In genomic region chr22:33917744-33918406, GRCh38 we compare ENCODE assay signal across 9 cellular contexts. TPM values are rescaled to one million over a fixed set of nuclear protein-coding genes. Genes with fewer than 3 reads are reported as not detected.
A peak's percentile ranks its signal among the peaks of the same experiment; 100 is the strongest.
DNase-seq lines count a peak whose midpoint lies in the region; ATAC-seq and TF ChIP-seq lines count a peak whose summit lies in the region.
"Had no signal": no experiment of that assay in that cellular context is flagged by ENCODE, and none has a peak within 500 bp of the region (broad histone marks: within the 10 kb centered on the region; RNA-seq: fewer than 3 reads in every experiment).

No MANE protein-coding gene starts in this region.

- intact Hi-C loops in colonic mucosa (cut with DNase I): loop anchor here (10.0 kb wide), 1 partner anchor 113 kb away; no protein-coding TSS in a partner anchor

- H3K27me3 ChIP-seq in foreskin keratinocyte (no peaks in the 10 kb centered on the region), rectal smooth muscle tissue (ENCODE audit: control insufficient read depth, insufficient read depth, low read length) (no peaks in the 10 kb centered on the region), tibial nerve (no peaks in the 10 kb centered on the region), colonic mucosa (peaks cover 4% of the 10 kb centered on the region)

- H3K9ac ChIP-seq in rectal smooth muscle tissue (ENCODE audit: low read length): no peak overlapping the region
- H3K9ac ChIP-seq in colonic mucosa (ENCODE audit: low read depth in 2 of 2, low read length in 2 of 2): no peak overlapping the region

- H3K27ac ChIP-seq in foreskin keratinocyte (no peak overlapping the region), rectal smooth muscle tissue (ENCODE audit: low read depth, low read length) (no peak overlapping the region), tibial nerve (peak overlapping the region in 1 of 4 donors; percentile 16), colonic mucosa (no peak overlapping the region)

- TF ChIP-seq POLR2A in tibial nerve (IDR thresholded peaks at IDR 0.05): no peak

- H3K36me3 ChIP-seq in rectal smooth muscle tissue (ENCODE audit: control insufficient read depth, insufficient read depth, low read length) (no peaks in the 10 kb centered on the region), tibial nerve (no peaks in the 10 kb centered on the region), colonic mucosa (no peaks in the 10 kb centered on the region)

- TF ChIP-seq CTCF in GM12864 (IDR thresholded peaks at IDR 0.05; ENCODE audit: low read depth, low read length, missing control alignments) (peak; percentile 65), foreskin keratinocyte (conservative IDR thresholded peaks at IDR 0.05) (peak; percentile 46), tibial nerve (IDR thresholded peaks at IDR 0.05) (peak in 1 of 5 experiments; percentile 15), colonic mucosa (IDR thresholded peaks at IDR 0.05) (no peak)

- no peaks in the 10 kb centered on the region for H3K4me1 ChIP-seq in foreskin keratinocyte
- peaks cover 12% of the 10 kb centered on the region for H3K4me1 ChIP-seq in rectal smooth muscle tissue (ENCODE audit: control insufficient read depth, insufficient read depth, low read length)
- H3K4me1 ChIP-seq in tibial nerve: peaks cover 0 to 26% (median 5%) of the 10 kb centered on the region in 4 donors
- H3K4me1 ChIP-seq in colonic mucosa: no peaks in the 10 kb centered on the region

- WGBS in tibial nerve, 2 donors: 62 to 67% methylated on average over 10 of the region's 10 CpGs

- H3K9me3 ChIP-seq in tibial nerve (no peaks in the 10 kb centered on the region), colonic mucosa (no peaks in the 10 kb centered on the region)

- DNase-seq in GM12864 (ENCODE audit: low read depth) (peak; percentile 50), NAMALWA (ENCODE audit: low spot score) (peak; percentile 79), foreskin keratinocyte (no peak), CD1c-positive myeloid dendritic cell (ENCODE audit: extremely low spot score) (no peak), tibial nerve (ENCODE audit: low spot score in 2 of 2) (no peak), colonic mucosa (no peak)
- DNase-seq: activated CD4-positive, alpha-beta T cell treated with anti-CD3 and anti-CD28 coated beads, Interleukin-2, amount 10 ng/mL, durations not matched to agents 7 days and 5 days had no signal

- no peak for ATAC-seq in foreskin keratinocyte
- no peak for ATAC-seq in GM21360 (IDR thresholded peaks at IDR 0.05; ENCODE audit: unreplicated experiment)

- H3K4me3 ChIP-seq in GM12864 (ENCODE audit: low read depth, low read length) (no peak overlapping the region; the same call in 1 of the 2 replicates), rectal smooth muscle tissue (ENCODE audit: low read length) (peak overlapping the region; percentile 33), tibial nerve (peak overlapping the region in 1 of 4 donors; percentile 89), colonic mucosa (no peak overlapping the region)

- no peak for TF ChIP-seq EP300 in tibial nerve (IDR thresholded peaks at IDR 0.05)

RNA-seq across cellular contexts. Expression of gene LARGE1, which starts 2.4 kb away (rescaled TPM):
- total RNA-seq in foreskin keratinocyte (8.1 and 8.8 TPM in 2 replicates), tibial nerve (10 to 100 TPM; 24.9 to 51.0 (median 32.7) TPM), colonic mucosa (10 to 100 TPM; 45.2 to 46.5 TPM)
- polyA plus RNA-seq in foreskin keratinocyte: 3.6 and 3.7 TPM in 2 replicates

Comparison
In these comparisons a context has a peak if more than half of its experiments do, and no peak if none do; other contexts are left out.
1. DNase-seq: peak in GM12864 (single experiment) and NAMALWA (single experiment); none in foreskin keratinocyte (0 of 2), CD1c-positive myeloid dendritic cell (single experiment), tibial nerve (0 of 2) and colonic mucosa (single experiment).